In genomic region chr10:49066944-49067730, GRCh38 we compare ENCODE assay signal across 1 cellular context.
TF ChIP-seq lines count a peak whose summit lies in the region.

No MANE protein-coding gene starts in this region.

TF ChIP-seq in IMR-90, 13 proteins besides CTCF, POLR2A, EP300 and RAD21:
- peak; percentile 52 for TF ChIP-seq CEBPB (IDR thresholded peaks at IDR 0.05; ENCODE audit: low read depth, low read length)
- TF ChIP-seq FOS (IDR thresholded peaks at IDR 0.05; ENCODE audit: low read depth, low read length): no peak
